Comparison of ENCODE assay signal across 2 cellular contexts in genomic region chr17:78568494-78569115, GRCh38.
TF ChIP-seq lines count a peak whose summit lies in the region.

No MANE protein-coding gene starts in this region.

TF ChIP-seq in IMR-90, 13 proteins besides CTCF, POLR2A, EP300 and RAD21 (continued from another document):
- TF ChIP-seq ELK1 (IDR thresholded peaks at IDR 0.05; ENCODE audit: borderline replicate concordance, low read depth, low read length) (no peak), MAFK (IDR thresholded peaks at IDR 0.05; ENCODE audit: low read depth, low read length) (no peak)

TF ChIP-seq in SK-N-SH treated with all-trans-retinoic acid at 6 μM for 48 hours, 23 proteins besides CTCF, POLR2A, EP300 and RAD21 (continued from another document):
- TF ChIP-seq TSHZ2 (CRISPR knock-in tag; IDR thresholded peaks at IDR 0.05) (no peak), PPARA (CRISPR knock-in tag; IDR thresholded peaks at IDR 0.05; ENCODE audit: borderline replicate concordance) (no peak)
